In the genomic region with DNA sequence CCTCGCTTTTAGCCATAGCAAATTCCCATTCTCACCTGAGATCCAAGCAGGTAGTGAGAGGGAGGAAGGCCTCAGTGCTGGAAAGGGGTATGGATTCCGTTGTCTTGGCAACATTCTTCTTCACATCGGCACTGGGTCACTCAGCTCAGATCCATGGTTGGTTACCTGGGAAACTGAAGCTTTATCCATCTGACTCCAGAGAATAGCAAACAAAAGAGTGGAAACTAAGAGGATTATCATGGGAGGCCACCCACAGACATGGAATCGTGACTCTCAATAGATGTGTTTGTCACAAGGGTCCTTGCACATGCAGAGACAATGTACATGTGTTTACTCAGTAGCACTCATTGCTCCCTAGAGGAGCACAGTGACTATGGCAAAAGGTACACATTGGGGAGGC, we compare ENCODE assay signal across 18 cellular contexts.
"Had no signal": no experiment of that assay in that cellular context is flagged by ENCODE, and none has a peak within 500 bp of the region (broad histone marks: within the 10 kb centered on the region; RNA-seq: fewer than 3 reads in every experiment).

No MANE protein-coding gene starts in this region.

- H3K4me3 ChIP-seq: dorsolateral prefrontal cortex, heart left ventricle, lung had no signal

- H3K4me3 Mint-ChIP-seq: naive B cell, nephron had no signal

- H3K9me3 ChIP-seq: heart left ventricle had no signal

- H3K9me3 Mint-ChIP-seq: nephron had no signal

- H3K36me3 Mint-ChIP-seq: naive B cell had no signal

- H3K36me3 ChIP-seq: heart left ventricle had no signal

- DNase-seq: cortex of kidney; dorsolateral prefrontal cortex; effector memory CD4-positive, alpha-beta T cell; heart left ventricle; hippocampal formation; left colon; left ventricle myocardium superior; mesenchymal stem cell; midbrain; naive B cell; right cardiac atrium; small intestine; stimulated activated CD4-positive, alpha-beta T cell treated with anti-CD3 and anti-CD28 coated beads, Interleukin-12 subunit alpha, Interleukin-12 subunit beta, amount 100 ng/mL, for 4 hours; stimulated activated naive CD4-positive, alpha-beta T cell treated with Interleukin-2 at 50 U/mL for 16 hours; trophoblast cell had no signal

- H3K27ac ChIP-seq: dorsolateral prefrontal cortex, heart left ventricle had no signal

- ATAC-seq: esophagus mucosa, heart left ventricle, left colon, left ventricle myocardium superior, right cardiac atrium had no signal

- H3K27ac Mint-ChIP-seq: naive B cell had no signal
